In the genomic region with DNA sequence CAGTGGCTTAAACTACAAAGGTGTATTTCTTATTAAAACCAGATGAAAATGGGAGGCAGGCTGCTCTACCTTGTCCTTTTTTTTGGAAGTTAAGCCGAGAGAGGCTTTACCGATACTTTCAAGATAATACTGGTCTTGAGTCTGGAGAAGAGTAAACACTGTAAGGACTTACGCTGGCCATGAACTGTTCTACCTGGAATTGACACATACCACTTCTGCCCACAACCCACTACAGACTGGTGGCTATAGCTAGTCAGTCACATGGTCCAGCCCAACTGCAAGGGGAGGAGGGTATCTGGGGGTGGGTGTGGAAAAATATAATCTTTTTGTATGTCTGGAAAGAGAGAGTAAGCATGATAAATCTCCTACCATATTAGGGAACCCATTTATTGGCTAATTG, we compare ENCODE assay signal across 8 cellular contexts.
"Had no signal": no experiment of that assay in that cellular context is flagged by ENCODE, and none has a peak within 500 bp of the region (broad histone marks: within the 10 kb centered on the region; RNA-seq: fewer than 3 reads in every experiment).

No MANE protein-coding gene starts in this region.

- H3K4me3 Mint-ChIP-seq: HFFc6 had no signal

- DNase-seq: GM23248, GOT3, H7, HFFc6, IMR-90 had no signal

- H3K4me3 ChIP-seq: GM23248, HAP-1 had no signal

- H3K9me3 Mint-ChIP-seq: HFFc6 had no signal

- H3K27ac Mint-ChIP-seq: HFFc6 had no signal

- H3K27ac ChIP-seq: GM23248, HL-60 had no signal

- ATAC-seq: HCT116 had no signal
